ENCODE assay signal across 10 cellular contexts in the genomic region with DNA sequence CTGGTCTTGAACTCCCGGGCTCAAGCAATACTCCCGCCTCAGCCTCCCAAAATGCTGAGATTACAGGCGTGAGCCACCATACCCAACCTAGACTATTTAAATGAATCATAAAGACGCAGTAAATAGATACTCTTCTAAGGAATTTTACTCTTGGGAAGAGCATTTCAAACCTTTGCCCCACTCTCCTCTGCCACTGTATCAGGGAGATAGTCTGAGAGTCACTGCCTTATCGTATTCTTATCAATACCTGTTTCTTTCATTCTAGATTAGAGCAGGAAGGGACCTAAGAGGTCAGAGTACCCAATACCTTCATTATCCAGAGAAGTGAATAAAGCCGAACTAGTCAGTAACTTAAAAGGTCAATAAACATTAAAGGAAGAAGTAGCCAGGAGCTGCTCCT.
"Had no signal": no experiment of that assay in that cellular context is flagged by ENCODE, and none has a peak within 500 bp of the region (broad histone marks: within the 10 kb centered on the region; RNA-seq: fewer than 3 reads in every experiment).

No MANE protein-coding gene starts in this region.

- H3K36me3 ChIP-seq: Peyer's patch, SJSA1 had no signal

- DNase-seq: KG1, NCI-H1048, NCI-H187, NCI-H1930, NCI-H510A, Right ventricle myocardium superior had no signal

- H3K9me3 ChIP-seq: Peyer's patch, SJSA1, SK-N-SH had no signal

- H3K4me1 ChIP-seq: Peyer's patch had no signal

- H3K27ac ChIP-seq: SJSA1 had no signal

- H3K27me3 ChIP-seq: Peyer's patch, SJSA1 had no signal

- H3K9ac ChIP-seq: SK-N-SH had no signal

- H3K4me3 ChIP-seq: K562, Peyer's patch, SJSA1 had no signal

- H3K4me2 ChIP-seq: SK-N-SH had no signal
